Comparison of ENCODE assay signal across 8 cellular contexts in the genomic region with DNA sequence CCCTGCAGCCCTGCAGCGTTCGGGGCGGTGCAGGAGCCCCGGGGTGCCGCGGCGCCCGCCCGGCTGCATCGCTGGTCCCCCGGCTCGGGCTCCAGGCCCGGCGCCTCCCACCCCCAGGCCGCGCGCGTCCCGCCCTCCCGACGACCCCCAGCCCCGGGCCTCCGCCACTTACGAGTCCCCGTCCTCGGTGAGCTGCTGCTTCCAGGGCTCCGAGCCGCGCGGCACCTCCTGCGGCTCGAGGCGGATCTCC. TPM values are rescaled to one million over a fixed set of nuclear protein-coding genes. Genes with fewer than 3 reads are reported as not detected.
A peak's percentile ranks its signal among the peaks of the same experiment; 100 is the strongest.
DNase-seq lines count a peak whose midpoint lies in the region; ATAC-seq and TF ChIP-seq lines count a peak whose summit lies in the region.

No MANE protein-coding gene starts in this region.

- no peak for TF ChIP-seq CTCF in chondrocyte (IDR thresholded peaks at IDR 0.05)

- ATAC-seq in CD4-positive, CD25-positive, alpha-beta regulatory T cell (ENCODE audit: low read depth in 2 of 2): no peak
- no peak for ATAC-seq in natural killer cell treated with Interleukin-12 subunit alpha and Interleukin-12 subunit beta and Interleukin-15 and Interleukin-18, amount 100 ng/mL, for 72 hours
- no peak for ATAC-seq in HG03280 (IDR thresholded peaks at IDR 0.05; ENCODE audit: unreplicated experiment)
- ATAC-seq in left colon: no peak

- H3K27ac Mint-ChIP-seq in CD4-positive, CD25-positive, alpha-beta regulatory T cell: peak overlapping the region; percentile 96 to 98 (median 97)
- H3K27ac Mint-ChIP-seq in chondrocyte (ENCODE audit: unreplicated experiment): peak overlapping the region; percentile 95
- peak overlapping the region; percentile 98 to 99 for H3K27ac Mint-ChIP-seq in natural killer cell treated with Interleukin-12 subunit alpha and Interleukin-12 subunit beta and Interleukin-15 and Interleukin-18, amount 100 ng/mL, for 72 hours

- H3K36me3 Mint-ChIP-seq in CD4-positive, CD25-positive, alpha-beta regulatory T cell: peaks cover 31% of the 10 kb centered on the region
- peaks cover 28% of the 10 kb centered on the region for H3K36me3 Mint-ChIP-seq in chondrocyte (ENCODE audit: low read depth)
- H3K36me3 Mint-ChIP-seq in natural killer cell treated with Interleukin-12 subunit alpha and Interleukin-12 subunit beta and Interleukin-15 and Interleukin-18, amount 100 ng/mL, for 72 hours: peaks cover 36% of the 10 kb centered on the region

- intact Hi-C loops in posterior vena cava (cut with DNase I): loop anchor here (5.0 to 10.0 kb wide), 3 partner anchors 67 to 359 kb away; a partner anchor contains a TSS
- intact Hi-C loops in left colon (cut with DNase I, micrococcal nuclease): loop anchor here (5.0 to 10.0 kb wide), 2 partner anchors 62 to 119 kb away; no protein-coding TSS in a partner anchor

- peaks cover 10% of the 10 kb centered on the region for H3K27me3 Mint-ChIP-seq in CD4-positive, CD25-positive, alpha-beta regulatory T cell
- no peaks in the 10 kb centered on the region for H3K27me3 Mint-ChIP-seq in chondrocyte (ENCODE audit: low read depth)
- H3K27me3 Mint-ChIP-seq in natural killer cell treated with Interleukin-12 subunit alpha and Interleukin-12 subunit beta and Interleukin-15 and Interleukin-18, amount 100 ng/mL, for 72 hours: no peaks in the 10 kb centered on the region

- peak overlapping the region; percentile 99 for H3K9ac ChIP-seq in HUES64 (ENCODE audit: low read depth, low read length)

- 0% methylated on average over 33 of the region's 33 CpGs for WGBS in HUES64

- H3K36me3 ChIP-seq in CD4-positive, CD25-positive, alpha-beta regulatory T cell (ENCODE audit: control insufficient read depth, insufficient read depth, low read length): peaks cover 38% of the 10 kb centered on the region
- H3K36me3 ChIP-seq in HUES64 (ENCODE audit: insufficient read depth, low read length): peaks cover 38% of the 10 kb centered on the region

- H3K4me1 ChIP-seq in CD4-positive, CD25-positive, alpha-beta regulatory T cell (ENCODE audit: control insufficient read depth, insufficient read depth, low read length, poor library complexity, severe bottlenecking): peaks cover 59% of the 10 kb centered on the region
- H3K4me1 ChIP-seq in HUES64 (ENCODE audit: insufficient read depth, low read length): peaks cover 11% of the 10 kb centered on the region

- no peak overlapping the region for H3K4me3 ChIP-seq in CD4-positive, CD25-positive, alpha-beta regulatory T cell (ENCODE audit: low read depth, low read length)
- H3K4me3 ChIP-seq in HUES64 (ENCODE audit: low read length): peak overlapping the region; percentile 98

- no peaks in the 10 kb centered on the region for H3K9me3 Mint-ChIP-seq in CD4-positive, CD25-positive, alpha-beta regulatory T cell
- H3K9me3 Mint-ChIP-seq in chondrocyte (ENCODE audit: low read depth): no peaks in the 10 kb centered on the region
- H3K9me3 Mint-ChIP-seq in natural killer cell treated with Interleukin-12 subunit alpha and Interleukin-12 subunit beta and Interleukin-15 and Interleukin-18, amount 100 ng/mL, for 72 hours: no peaks in the 10 kb centered on the region

- no peaks in the 10 kb centered on the region for H3K9me3 ChIP-seq in CD4-positive, CD25-positive, alpha-beta regulatory T cell (ENCODE audit: control insufficient read depth in 2 of 2, low read length in 2 of 2)
- no peaks in the 10 kb centered on the region for H3K9me3 ChIP-seq in HUES64 (ENCODE audit: insufficient read depth, low read depth, low read length)

- H3K27ac ChIP-seq in CD4-positive, CD25-positive, alpha-beta regulatory T cell (ENCODE audit: insufficient read depth, low read length, poor library complexity, severe bottlenecking): peak overlapping the region; percentile 100
- H3K27ac ChIP-seq in HUES64 (ENCODE audit: low read depth, low read length): peak overlapping the region; percentile 98

- DNase-seq in CD4-positive, CD25-positive, alpha-beta regulatory T cell: no peak
- DNase-seq in chondrocyte (ENCODE audit: low spot score) (no peak), posterior vena cava (ENCODE audit: low spot score) (no peak), left colon (no peak)
- DNase-seq in natural killer cell treated with Interleukin-12 subunit alpha and Interleukin-12 subunit beta and Interleukin-15 and Interleukin-18, amount 100 ng/mL, for 72 hours (ENCODE audit: low spot score): no peak
- no peak for DNase-seq in activated CD8-positive, alpha-beta memory T cell treated with anti-CD3 and anti-CD28 coated beads, Interleukin-2, amount 50 U/mL, for 4 hours

- H3K4me1 Mint-ChIP-seq in CD4-positive, CD25-positive, alpha-beta regulatory T cell: peaks cover 22 to 67% (median 50%) of the 10 kb centered on the region in 4 donors
- peaks cover 51% of the 10 kb centered on the region for H3K4me1 Mint-ChIP-seq in chondrocyte (ENCODE audit: low read depth)
- H3K4me1 Mint-ChIP-seq in natural killer cell treated with Interleukin-12 subunit alpha and Interleukin-12 subunit beta and Interleukin-15 and Interleukin-18, amount 100 ng/mL, for 72 hours (ENCODE audit: low read depth in 2 of 2): peaks cover 51 to 57% of the 10 kb centered on the region in 2 donors

- no peaks in the 10 kb centered on the region for H3K27me3 ChIP-seq in CD4-positive, CD25-positive, alpha-beta regulatory T cell (ENCODE audit: control insufficient read depth, insufficient read depth, low read length)
- no peaks in the 10 kb centered on the region for H3K27me3 ChIP-seq in HUES64 (ENCODE audit: insufficient read depth, low read length)

- H3K4me3 Mint-ChIP-seq in CD4-positive, CD25-positive, alpha-beta regulatory T cell: peak overlapping the region; percentile 94 to 98 (median 95)
- H3K4me3 Mint-ChIP-seq in chondrocyte (ENCODE audit: unreplicated experiment): peak overlapping the region; percentile 92
- peak overlapping the region; percentile 98 for H3K4me3 Mint-ChIP-seq in natural killer cell treated with Interleukin-12 subunit alpha and Interleukin-12 subunit beta and Interleukin-15 and Interleukin-18, amount 100 ng/mL, for 72 hours

RNA-seq across cellular contexts. Expression of a gene that starts 0.4 kb away (rescaled TPM):
- total RNA-seq in CD4-positive, CD25-positive, alpha-beta regulatory T cell: 1,380 TPM
- 100 to 1,000 TPM; 210 to 290 (median 243) TPM for polyA plus RNA-seq in CD4-positive, CD25-positive, alpha-beta regulatory T cell
- 28.7 TPM for polyA plus RNA-seq in HUES64 (2013, experiment 1 of 2)
- 25.9 TPM for polyA plus RNA-seq in HUES64 (2013, experiment 2 of 2)
- total RNA-seq in chondrocyte (41.0 to 53.5 TPM (median 42.2 TPM) in 3 replicates), posterior vena cava (100 to 1,000 TPM in 1 of 2 donors, 10 to 100 TPM in 1; 87.1 to 127 TPM), left colon (100 to 1,000 TPM; 150 to 193 TPM)
- total RNA-seq in natural killer cell treated with Interleukin-12 subunit alpha and Interleukin-12 subunit beta and Interleukin-15 and Interleukin-18, amount 100 ng/mL, for 72 hours: 1,000 to 10,000 TPM; 1,092 to 1,804 TPM
